In the genomic region with DNA sequence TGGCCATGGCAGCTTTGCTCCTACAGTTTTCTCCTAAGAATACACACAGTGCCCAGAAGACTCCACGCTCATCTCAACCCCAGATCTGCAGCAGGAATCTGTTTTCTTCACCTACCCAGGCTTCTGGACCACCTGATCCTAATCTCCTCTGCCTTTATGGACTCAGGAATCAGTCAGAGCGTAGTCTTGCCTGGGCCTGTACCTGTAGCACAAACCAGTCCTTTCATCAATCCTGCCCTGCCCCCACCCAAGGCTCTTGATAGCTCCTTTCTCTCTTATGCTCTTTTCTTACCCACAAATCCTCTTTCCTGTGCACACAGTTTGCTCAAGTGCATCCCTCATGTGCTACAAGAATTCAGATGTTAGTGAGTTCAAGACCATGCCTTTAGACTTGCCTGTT, we compare ENCODE assay signal across 14 cellular contexts.
DNase-seq lines count a peak whose midpoint lies in the region; ATAC-seq and TF ChIP-seq lines count a peak whose summit lies in the region.
"Had no signal": no experiment of that assay in that cellular context is flagged by ENCODE, and none has a peak within 500 bp of the region (broad histone marks: within the 10 kb centered on the region; RNA-seq: fewer than 3 reads in every experiment).

No MANE protein-coding gene starts in this region.

- H3K79me1 ChIP-seq in mesendoderm (ENCODE audit: low read length) = peaks cover 16% of the 10 kb centered on the region

- no peak overlapping the region for H3K27ac ChIP-seq in ACC112 (ENCODE audit: low read depth, low read length)
- H3K27ac ChIP-seq in HUES6 (ENCODE audit: low read depth, low read length) = no peak overlapping the region
- no peak overlapping the region for H3K27ac ChIP-seq in endodermal cell (ENCODE audit: low read depth, low read length)
- no peak overlapping the region for H3K27ac ChIP-seq in mesendoderm (ENCODE audit: low read depth, low read length)
- no peak overlapping the region for H3K27ac ChIP-seq in heart right ventricle
- H3K27ac ChIP-seq: ovary had no signal

- H3K27me3 ChIP-seq in ACC112 (ENCODE audit: insufficient read depth, low read length) = no peaks in the 10 kb centered on the region
- no peaks in the 10 kb centered on the region for H3K27me3 ChIP-seq in HUES6 (ENCODE audit: control insufficient read depth, insufficient read depth, low read length)
- no peaks in the 10 kb centered on the region for H3K27me3 ChIP-seq in endodermal cell (ENCODE audit: control insufficient read depth, insufficient read depth, low read length, poor library complexity, severe bottlenecking)
- H3K27me3 ChIP-seq in mesendoderm (ENCODE audit: insufficient read depth, low read length, poor library complexity) = no peaks in the 10 kb centered on the region
- peaks cover 0 to 6% (median 0%) of the 10 kb centered on the region in 7 donors for H3K27me3 ChIP-seq in heart right ventricle
- H3K27me3 ChIP-seq: gastroesophageal sphincter, ovary had no signal

- H3K4me3 ChIP-seq in ACC112 (ENCODE audit: low read depth, low read length) (peak overlapping the region; percentile 85), HUES6 (ENCODE audit: low read depth, low read length) (peak overlapping the region; percentile 79; the same call in 1 of the 2 replicates), endodermal cell (ENCODE audit: low read length) (peak overlapping the region; percentile 78), mesendoderm (ENCODE audit: low read length) (no peak overlapping the region), heart right ventricle (peak overlapping the region in 2 of 10 donors; percentile 87 to 92)

- peak overlapping the region; percentile 28 for H3K56ac ChIP-seq in mesendoderm (ENCODE audit: low read length)

- no peak overlapping the region for H4K5ac ChIP-seq in mesendoderm (ENCODE audit: low read length)

- H3K79me2 ChIP-seq in ACC112 (ENCODE audit: control insufficient read depth, insufficient read depth, low read length, unreplicated experiment) = peaks cover 50% of the 10 kb centered on the region
- peaks cover 35% of the 10 kb centered on the region for H3K79me2 ChIP-seq in mesendoderm (ENCODE audit: control insufficient read depth, insufficient read depth, low read length)

- peak overlapping the region; percentile 71 for H3K4me3 Mint-ChIP-seq in endodermal cell
- H3K4me3 Mint-ChIP-seq: HFFc6, memory B cell had no signal

- H3K4me1 ChIP-seq in ACC112 (ENCODE audit: control insufficient read depth, insufficient read depth, low read length, unreplicated experiment) (peaks cover 6% of the 10 kb centered on the region), HUES6 (ENCODE audit: control insufficient read depth, insufficient read depth, low read length) (peaks cover 5% of the 10 kb centered on the region; the same call in 1 of the 2 replicates), endodermal cell (ENCODE audit: control insufficient read depth, insufficient read depth, low read length) (no peaks in the 10 kb centered on the region), mesendoderm (ENCODE audit: control insufficient read depth, low read depth, low read length) (no peaks in the 10 kb centered on the region), heart right ventricle (peaks cover 0 to 14% (median 7%) of the 10 kb centered on the region in 9 donors)

- H2BK120ac ChIP-seq in mesendoderm (ENCODE audit: low read depth, low read length) = no peak overlapping the region

- peak overlapping the region; percentile 3 for H3K4me2 ChIP-seq in mesendoderm (ENCODE audit: low read length)

- intact Hi-C loops in heart right ventricle (cut with DNase I) = no loop called here

- no peak overlapping the region for H2BK15ac ChIP-seq in mesendoderm (replicated peaks; ENCODE audit: low read depth)

- TF ChIP-seq CTCF in endodermal cell (conservative IDR thresholded peaks at IDR 0.05) (no peak), heart right ventricle (IDR thresholded peaks at IDR 0.05) (no peak)

- no peak overlapping the region for H3K4ac ChIP-seq in mesendoderm (ENCODE audit: low read depth, low read length)

- H3K4me1 Mint-ChIP-seq in endodermal cell = peaks cover 2% of the 10 kb centered on the region

- peaks cover 40% of the 10 kb centered on the region for H3K36me3 Mint-ChIP-seq in endodermal cell (ENCODE audit: low read depth)

- no peak overlapping the region for H3K18ac ChIP-seq in mesendoderm (ENCODE audit: low read length)

- no peak for ATAC-seq in HG02571 (IDR thresholded peaks at IDR 0.05; ENCODE audit: unreplicated experiment)
- no peak for ATAC-seq in heart right ventricle
- ATAC-seq: gastroesophageal sphincter, T-cell had no signal

- no peak overlapping the region for H2AK5ac ChIP-seq in mesendoderm (ENCODE audit: low read length)

- H4K8ac ChIP-seq in mesendoderm (ENCODE audit: low read depth, low read length) = no peak overlapping the region

- H3K9ac ChIP-seq in HUES6 (ENCODE audit: low read length) = no peak overlapping the region
- H3K9ac ChIP-seq in endodermal cell (ENCODE audit: extremely low read depth, low read length, poor library complexity, severe bottlenecking) = no peak overlapping the region
- H3K9ac ChIP-seq in mesendoderm (ENCODE audit: low read length) = peak overlapping the region; percentile 93

- peaks cover 32% of the 10 kb centered on the region for H3K36me3 ChIP-seq in ACC112 (ENCODE audit: insufficient read depth, low read length)
- H3K36me3 ChIP-seq in HUES6 (ENCODE audit: control insufficient read depth, insufficient read depth, low read length) = no peaks in the 10 kb centered on the region; the same call in 1 of the 2 replicates
- H3K36me3 ChIP-seq in endodermal cell (ENCODE audit: control insufficient read depth, insufficient read depth, low read length) = peaks cover 15% of the 10 kb centered on the region
- H3K36me3 ChIP-seq in mesendoderm (ENCODE audit: control insufficient read depth, insufficient read depth, low read length) = no peaks in the 10 kb centered on the region
- H3K36me3 ChIP-seq in heart right ventricle = no peaks in the 10 kb centered on the region
- H3K36me3 ChIP-seq: ovary had no signal

- H3K27ac Mint-ChIP-seq in endodermal cell = no peak overlapping the region
- H3K27ac Mint-ChIP-seq: HFFc6, memory B cell, T-cell had no signal

- no peak overlapping the region for H3K23ac ChIP-seq in mesendoderm (ENCODE audit: low read length)

- no peak overlapping the region for H2BK5ac ChIP-seq in mesendoderm (ENCODE audit: low read length)

- H3K27me3 Mint-ChIP-seq in endodermal cell (ENCODE audit: insufficient read depth) = no peaks in the 10 kb centered on the region

- H3K9me3 Mint-ChIP-seq in endodermal cell = peaks cover 58% of the 10 kb centered on the region

- H3K9me3 ChIP-seq in HUES6 (ENCODE audit: control insufficient read depth, insufficient read depth, low read depth, low read length) (peaks cover 30% of the 10 kb centered on the region), endodermal cell (ENCODE audit: control insufficient read depth, low read length) (peaks cover 64% of the 10 kb centered on the region), heart right ventricle (peaks cover 0 to 86% (median 0%) of the 10 kb centered on the region in 11 donors)
- H3K9me3 ChIP-seq: ovary had no signal

- WGBS in endodermal cell (ENCODE audit: insufficient coverage in 1 of 2, insufficient read length in 1 of 2), 2 experiments = 84 to 100% methylated on average over 2 of the region's 2 CpGs
- WGBS in mesendoderm (ENCODE audit: extremely low coverage, insufficient coverage, low lambda C conversion rate) = no CpG with 5 or more reads among the region's 2 CpGs
- 97 to 98% methylated on average over 2 of the region's 2 CpGs for WGBS in heart right ventricle, 2 donors

- H2AFZ ChIP-seq in ACC112 (ENCODE audit: low read length, unreplicated experiment) = no peak overlapping the region

- DNase-seq in endodermal cell (no peak), mesendoderm (peak; percentile 13), NOMO-1 treated with DMSO at 0.1 percent for 48 hours (lab: John Stamatoyannopoulos, UW; ENCODE audit: unreplicated experiment) (no peak), A172 (ENCODE audit: low spot score) (no peak), heart right ventricle (no peak)
- DNase-seq: HFFc6, NCI-H2227 treated with DMSO at 0.1 percent for 48 hours, ovary, T-cell had no signal
